8 cellular contexts compared by ENCODE assay signal in genomic region chr17:47978324-47978723, GRCh38. TPM values are rescaled to one million over a fixed set of nuclear protein-coding genes. Genes with fewer than 3 reads are reported as not detected.
DNase-seq lines count a peak whose midpoint lies in the region; ATAC-seq and TF ChIP-seq lines count a peak whose summit lies in the region.

No MANE protein-coding gene starts in this region.

- no peaks in the 10 kb centered on the region for H3K27me3 ChIP-seq in psoas muscle (ENCODE audit: insufficient read depth in 3 of 3, low read length in 2 of 3)

- H3K4me3 Mint-ChIP-seq in activated naive CD4-positive, alpha-beta T cell treated with anti-CD3 and anti-CD28 coated beads, Interleukin-2, amount 10 ng/mL, durations not matched to agents 7 days and 5 days = no peak overlapping the region

- intact Hi-C loops in psoas muscle (cut with DNase I) = loop anchor here (2.0 to 5.0 kb wide), 2 partner anchors 39 to 40 kb away; no protein-coding TSS in a partner anchor

- H3K27ac ChIP-seq in psoas muscle = no peak overlapping the region

- no peaks in the 10 kb centered on the region for H3K27me3 Mint-ChIP-seq in activated naive CD4-positive, alpha-beta T cell treated with anti-CD3 and anti-CD28 coated beads, Interleukin-2, amount 10 ng/mL, durations not matched to agents 7 days and 5 days

- no peak overlapping the region for H3K4me3 ChIP-seq in psoas muscle

- DNase-seq in DMS114 treated with DMSO at 0.1 percent for 48 hours (lab: John Stamatoyannopoulos, UW; ENCODE audit: unreplicated experiment) = peak; percentile 21
- DNase-seq in Kasumi-1 (lab: John Stamatoyannopoulos, UW) = peak; percentile 84 to 87
- DNase-seq in RKO (ENCODE audit: low spot score) = peak; percentile 37
- DNase-seq in activated naive CD4-positive, alpha-beta T cell treated with anti-CD3 and anti-CD28 coated beads, Interleukin-2, amount 10 ng/mL, durations not matched to agents 7 days and 5 days = peak; percentile 69
- peak; percentile 65 for DNase-seq in glomerular visceral epithelial cell (ENCODE audit: extremely low spot score)
- DNase-seq in psoas muscle = peak; percentile 38 to 69

- CTCF ChIA-PET in activated naive CD4-positive, alpha-beta T cell treated with anti-CD3 and anti-CD28 coated beads, Interleukin-2, amount 10 ng/mL, durations not matched to agents 7 days and 5 days (lab: Charles Lee) = interaction anchor here (0.8 to 5.9 kb wide), 16 partner anchors 8 to 137 kb away, joined by 3 to 110 read pairs (median 6); partner anchors contain the start of genes CDK5RAP3, PNPO and SCRN2

- no peaks in the 10 kb centered on the region for H3K9me3 Mint-ChIP-seq in activated naive CD4-positive, alpha-beta T cell treated with anti-CD3 and anti-CD28 coated beads, Interleukin-2, amount 10 ng/mL, durations not matched to agents 7 days and 5 days

- no peaks in the 10 kb centered on the region for H3K9me3 ChIP-seq in psoas muscle

- peaks cover 54% of the 10 kb centered on the region for H3K36me3 Mint-ChIP-seq in activated naive CD4-positive, alpha-beta T cell treated with anti-CD3 and anti-CD28 coated beads, Interleukin-2, amount 10 ng/mL, durations not matched to agents 7 days and 5 days

- H3K36me3 ChIP-seq in psoas muscle (ENCODE audit: insufficient read depth in 1 of 2, low read depth in 1 of 2) = peaks cover 7 to 100% of the 10 kb centered on the region in 2 donors

- H3K4me1 Mint-ChIP-seq in activated naive CD4-positive, alpha-beta T cell treated with anti-CD3 and anti-CD28 coated beads, Interleukin-2, amount 10 ng/mL, durations not matched to agents 7 days and 5 days = peaks cover 9% of the 10 kb centered on the region

- no peak overlapping the region for H3K27ac Mint-ChIP-seq in activated naive CD4-positive, alpha-beta T cell treated with anti-CD3 and anti-CD28 coated beads, Interleukin-2, amount 10 ng/mL, durations not matched to agents 7 days and 5 days

- TF ChIP-seq CTCF in psoas muscle (IDR thresholded peaks at IDR 0.05) = peak; percentile 65

- H3K4me1 ChIP-seq in psoas muscle = no peaks in the 10 kb centered on the region

- ATAC-seq in psoas muscle (peak; percentile 64 to 78 (median 70)), GM21367 (IDR thresholded peaks at IDR 0.05; ENCODE audit: unreplicated experiment) (no peak), GM18517 (IDR thresholded peaks at IDR 0.05; ENCODE audit: unreplicated experiment) (no peak)

- 26 to 36% (median 29%) methylated on average over 7 of the region's 7 CpGs for WGBS in psoas muscle, 3 donors

RNA-seq across cellular contexts. Expression of gene CDK5RAP3, which starts 7.4 kb away (rescaled TPM):
- 10 to 100 TPM; 21.0 to 44.1 (median 34.5) TPM for total RNA-seq in psoas muscle
- 10 to 100 TPM; 25.4 to 29.9 (median 25.6) TPM for polyA plus RNA-seq in psoas muscle

RNA-seq across cellular contexts. Expression of gene PRR15L, which starts 20.6 kb away (rescaled TPM):
- not detected for total RNA-seq in psoas muscle
- polyA plus RNA-seq in psoas muscle = under 1 TPM in 2 of 3 donors, not detected in 1; 0.04 to 0.17 TPM

RNA-seq across cellular contexts. Expression of gene PNPO, which starts 37.0 kb away (rescaled TPM):
- 10 to 100 TPM; 28.2 to 42.3 (median 33.8) TPM for total RNA-seq in psoas muscle
- 10 to 100 TPM; 12.0 to 30.0 (median 12.8) TPM for polyA plus RNA-seq in psoas muscle

RNA-seq across cellular contexts. Expression of gene COPZ2, which starts 59.3 kb away (rescaled TPM):
- total RNA-seq in psoas muscle = 100 to 1,000 TPM in 1 of 4 donors, 10 to 100 TPM in 3; 56.4 to 130 (median 66.4) TPM
- polyA plus RNA-seq in psoas muscle = 10 to 100 TPM; 16.8 to 46.0 (median 35.5) TPM

Comparison
In these comparisons a context has a peak if more than half of its experiments do, and no peak if none do; other contexts are left out.
1. DNase-seq: peak in every context shown above with its lines; median percentile 86 in Kasumi-1; 69 in activated naive CD4-positive, alpha-beta T cell treated with anti-CD3 and anti-CD28 coated beads, Interleukin-2, amount 10 ng/mL, durations not matched to agents 7 days and 5 days; 65 in glomerular visceral epithelial cell; 54 in psoas muscle; 37 in RKO; 21 in DMS114 treated with DMSO at 0.1 percent for 48 hours.
2. ATAC-seq: peak in psoas muscle (4 of 4); none in GM21367 (single experiment) and GM18517 (single experiment).